22 cellular contexts compared by ENCODE assay signal in genomic region chr20:16061394-16061793, GRCh38.
DNase-seq lines count a peak whose midpoint lies in the region; ATAC-seq and TF ChIP-seq lines count a peak whose summit lies in the region.
"Had no signal": no experiment of that assay in that cellular context is flagged by ENCODE, and none has a peak within 500 bp of the region (broad histone marks: within the 10 kb centered on the region; RNA-seq: fewer than 3 reads in every experiment).

No MANE protein-coding gene starts in this region.

- POLR2A ChIA-PET in PC-3 (lab: Charles Lee; ENCODE audit: unreplicated experiment) = interaction anchor here (0.5 kb wide), 1 partner anchor 145 kb away, joined by 4 read pairs; no protein-coding TSS in a partner anchor

- peak overlapping the region; percentile 52 for H3K4me3 Mint-ChIP-seq in nephron progenitor cell
- H3K4me3 Mint-ChIP-seq: CD4-positive, alpha-beta T cell had no signal

- CTCF ChIA-PET in PC-3 (lab: Charles Lee) = no interaction called here

- H3K27ac ChIP-seq in PC-3 (ENCODE audit: low read length) (no peak overlapping the region), tibial nerve (no peak overlapping the region), tibial artery (no peak overlapping the region)
- H3K27ac ChIP-seq: 22Rv1, BLaER1, KMS-11 had no signal

- H3K9me3 ChIP-seq in PC-3 (ENCODE audit: low read length) (no peaks in the 10 kb centered on the region), tibial nerve (no peaks in the 10 kb centered on the region), tibial artery (no peaks in the 10 kb centered on the region)

- H3K4me2 ChIP-seq in PC-3 (ENCODE audit: low read length) = peak overlapping the region; percentile 42
- H3K4me2 ChIP-seq: BLaER1, KMS-11 had no signal

- peaks cover 51% of the 10 kb centered on the region for H3K4me1 Mint-ChIP-seq in nephron progenitor cell

- no peaks in the 10 kb centered on the region for H3K9me2 ChIP-seq in PC-3 (replicated peaks; ENCODE audit: low read length)

- H3K36me3 Mint-ChIP-seq in nephron progenitor cell (ENCODE audit: low read depth) = no peaks in the 10 kb centered on the region

- H3K36me3 ChIP-seq in PC-3 (ENCODE audit: low read depth, low read length) (no peaks in the 10 kb centered on the region), tibial nerve (no peaks in the 10 kb centered on the region), tibial artery (no peaks in the 10 kb centered on the region)
- H3K36me3 ChIP-seq: BLaER1 had no signal

- WGBS in tibial nerve, 2 donors = 79 to 81% methylated on average over 7 of the region's 7 CpGs

- H3K27me3 ChIP-seq in PC-3 (ENCODE audit: low read length) (no peaks in the 10 kb centered on the region), tibial nerve (no peaks in the 10 kb centered on the region), tibial artery (no peaks in the 10 kb centered on the region)
- H3K27me3 ChIP-seq: BLaER1 had no signal

- H3K4me3 ChIP-seq in PC-3 (ENCODE audit: low read length) (no peak overlapping the region), tibial nerve (no peak overlapping the region), tibial artery (no peak overlapping the region)
- H3K4me3 ChIP-seq: BLaER1 had no signal

- TF ChIP-seq CTCF in PC-3 (conservative IDR thresholded peaks at IDR 0.05; ENCODE audit: low read depth, low read length) (no peak), nephron progenitor cell (IDR thresholded peaks at IDR 0.05) (no peak), tibial nerve (IDR thresholded peaks at IDR 0.05) (no peak), tibial artery (IDR thresholded peaks at IDR 0.05) (no peak)

- H3K4me1 ChIP-seq in PC-3 (ENCODE audit: insufficient read depth, low read length) = peaks cover 19% of the 10 kb centered on the region
- peaks cover 0 to 21% (median 8%) of the 10 kb centered on the region in 4 donors for H3K4me1 ChIP-seq in tibial nerve
- peaks cover 0 to 24% (median 11%) of the 10 kb centered on the region in 4 donors for H3K4me1 ChIP-seq in tibial artery

- H3K9ac ChIP-seq in PC-3 (ENCODE audit: low read length) = no peak overlapping the region
- H3K9ac ChIP-seq: BLaER1, KMS-11 had no signal

- ATAC-seq in PC-3 = peak; percentile 66
- ATAC-seq: Right ventricle myocardium inferior had no signal

- DNase-seq in NCI-H1417 (lab: John Stamatoyannopoulos, UW) (peak in 2 of 3 experiments; percentile 27 to 28), NCI-H1417 treated with DMSO at 0.1 percent for 48 hours (lab: John Stamatoyannopoulos, UW) (no peak), PC-3 (peak; percentile 75), nephron progenitor cell (peak; percentile 6), tibial nerve (ENCODE audit: low spot score in 2 of 2) (no peak), tibial artery (no peak), dermis blood vessel endothelial cell (no peak), amniotic stem cell (lab: John Stamatoyannopoulos, UW) (no peak)
- DNase-seq: ACHN; CD4-positive, alpha-beta T cell; COR-L47; DMS 273 treated with DMSO at 0.1 percent for 48 hours; GOT3; IMR-90; MV-4-11; NCI-H187; NCI-H774; NK-92 treated with Interleukin-12 subunit alpha and Interleukin-12 subunit beta, amount 100 ng/mL, for 24 hours had no signal

- H2AFZ ChIP-seq in PC-3 (ENCODE audit: low read length) = peak overlapping the region; percentile 37

- no peaks in the 10 kb centered on the region for H4K20me1 ChIP-seq in PC-3 (ENCODE audit: low read length)
- H4K20me1 ChIP-seq: BLaER1 had no signal

- BruUV-seq in PC-3 (replicated peaks; lab: Mats Ljungman, UMichigan) = no TSS peak

- H3K27me3 Mint-ChIP-seq in nephron progenitor cell (ENCODE audit: low read depth, poor library complexity) = no peaks in the 10 kb centered on the region
- H3K27me3 Mint-ChIP-seq: CD4-positive, alpha-beta T cell had no signal

- peak overlapping the region; percentile 90 for H3K27ac Mint-ChIP-seq in nephron progenitor cell
- H3K27ac Mint-ChIP-seq: CD4-positive, alpha-beta T cell had no signal

- H3F3A ChIP-seq in PC-3 (ENCODE audit: low read length, unreplicated experiment) = no peaks in the 10 kb centered on the region

- TF ChIP-seq EP300 in tibial nerve (IDR thresholded peaks at IDR 0.05) = no peak

- no peak for TF ChIP-seq POLR2A in tibial nerve (IDR thresholded peaks at IDR 0.05)

- no peaks in the 10 kb centered on the region for H3K79me2 ChIP-seq in PC-3 (ENCODE audit: low read length)

- H3K9me3 Mint-ChIP-seq in nephron progenitor cell = peaks cover 7% of the 10 kb centered on the region

- intact Hi-C loops in PC-3 (cut with micrococcal nuclease) (no loop called here), tibial artery (cut with DNase I; ENCODE audit: low total_unique reads) (loop anchor here (5.0 kb wide), 1 partner anchor 426 kb away; no protein-coding TSS in a partner anchor)

Comparison
In these comparisons a context has a peak if more than half of its experiments do, and no peak if none do; other contexts are left out.
1. DNase-seq: peak in NCI-H1417 (2 of 3), PC-3 (single experiment) and nephron progenitor cell (single experiment); none in NCI-H1417 treated with DMSO at 0.1 percent for 48 hours (single experiment), tibial nerve (0 of 2), tibial artery (0 of 2), dermis blood vessel endothelial cell (single experiment) and amniotic stem cell (single experiment).